ENCODE assay signal across 1 cellular context in the genomic region with DNA sequence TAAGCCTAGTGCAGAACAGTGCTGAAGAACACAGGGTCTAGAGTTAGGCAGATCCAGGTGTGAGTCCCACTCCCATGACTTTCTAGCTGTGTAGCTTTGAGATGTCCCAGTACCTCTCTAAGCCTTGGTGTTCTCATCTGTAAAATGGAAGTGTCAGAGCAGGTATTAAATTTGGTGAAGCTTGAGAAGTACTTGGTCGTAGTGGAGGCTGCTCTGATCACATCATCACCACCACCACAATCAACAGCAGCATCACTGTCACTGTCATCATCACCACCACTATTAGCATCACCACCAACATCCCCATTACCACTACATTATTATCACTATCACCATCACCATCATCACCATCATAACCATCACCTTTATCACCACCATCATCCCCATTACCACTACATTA.
TF ChIP-seq lines count a peak whose summit lies in the region.

No MANE protein-coding gene starts in this region.

TF ChIP-seq in H1, 55 proteins besides CTCF, POLR2A, EP300 and RAD21 (continued from another document):
- TF ChIP-seq, protein P1, sequence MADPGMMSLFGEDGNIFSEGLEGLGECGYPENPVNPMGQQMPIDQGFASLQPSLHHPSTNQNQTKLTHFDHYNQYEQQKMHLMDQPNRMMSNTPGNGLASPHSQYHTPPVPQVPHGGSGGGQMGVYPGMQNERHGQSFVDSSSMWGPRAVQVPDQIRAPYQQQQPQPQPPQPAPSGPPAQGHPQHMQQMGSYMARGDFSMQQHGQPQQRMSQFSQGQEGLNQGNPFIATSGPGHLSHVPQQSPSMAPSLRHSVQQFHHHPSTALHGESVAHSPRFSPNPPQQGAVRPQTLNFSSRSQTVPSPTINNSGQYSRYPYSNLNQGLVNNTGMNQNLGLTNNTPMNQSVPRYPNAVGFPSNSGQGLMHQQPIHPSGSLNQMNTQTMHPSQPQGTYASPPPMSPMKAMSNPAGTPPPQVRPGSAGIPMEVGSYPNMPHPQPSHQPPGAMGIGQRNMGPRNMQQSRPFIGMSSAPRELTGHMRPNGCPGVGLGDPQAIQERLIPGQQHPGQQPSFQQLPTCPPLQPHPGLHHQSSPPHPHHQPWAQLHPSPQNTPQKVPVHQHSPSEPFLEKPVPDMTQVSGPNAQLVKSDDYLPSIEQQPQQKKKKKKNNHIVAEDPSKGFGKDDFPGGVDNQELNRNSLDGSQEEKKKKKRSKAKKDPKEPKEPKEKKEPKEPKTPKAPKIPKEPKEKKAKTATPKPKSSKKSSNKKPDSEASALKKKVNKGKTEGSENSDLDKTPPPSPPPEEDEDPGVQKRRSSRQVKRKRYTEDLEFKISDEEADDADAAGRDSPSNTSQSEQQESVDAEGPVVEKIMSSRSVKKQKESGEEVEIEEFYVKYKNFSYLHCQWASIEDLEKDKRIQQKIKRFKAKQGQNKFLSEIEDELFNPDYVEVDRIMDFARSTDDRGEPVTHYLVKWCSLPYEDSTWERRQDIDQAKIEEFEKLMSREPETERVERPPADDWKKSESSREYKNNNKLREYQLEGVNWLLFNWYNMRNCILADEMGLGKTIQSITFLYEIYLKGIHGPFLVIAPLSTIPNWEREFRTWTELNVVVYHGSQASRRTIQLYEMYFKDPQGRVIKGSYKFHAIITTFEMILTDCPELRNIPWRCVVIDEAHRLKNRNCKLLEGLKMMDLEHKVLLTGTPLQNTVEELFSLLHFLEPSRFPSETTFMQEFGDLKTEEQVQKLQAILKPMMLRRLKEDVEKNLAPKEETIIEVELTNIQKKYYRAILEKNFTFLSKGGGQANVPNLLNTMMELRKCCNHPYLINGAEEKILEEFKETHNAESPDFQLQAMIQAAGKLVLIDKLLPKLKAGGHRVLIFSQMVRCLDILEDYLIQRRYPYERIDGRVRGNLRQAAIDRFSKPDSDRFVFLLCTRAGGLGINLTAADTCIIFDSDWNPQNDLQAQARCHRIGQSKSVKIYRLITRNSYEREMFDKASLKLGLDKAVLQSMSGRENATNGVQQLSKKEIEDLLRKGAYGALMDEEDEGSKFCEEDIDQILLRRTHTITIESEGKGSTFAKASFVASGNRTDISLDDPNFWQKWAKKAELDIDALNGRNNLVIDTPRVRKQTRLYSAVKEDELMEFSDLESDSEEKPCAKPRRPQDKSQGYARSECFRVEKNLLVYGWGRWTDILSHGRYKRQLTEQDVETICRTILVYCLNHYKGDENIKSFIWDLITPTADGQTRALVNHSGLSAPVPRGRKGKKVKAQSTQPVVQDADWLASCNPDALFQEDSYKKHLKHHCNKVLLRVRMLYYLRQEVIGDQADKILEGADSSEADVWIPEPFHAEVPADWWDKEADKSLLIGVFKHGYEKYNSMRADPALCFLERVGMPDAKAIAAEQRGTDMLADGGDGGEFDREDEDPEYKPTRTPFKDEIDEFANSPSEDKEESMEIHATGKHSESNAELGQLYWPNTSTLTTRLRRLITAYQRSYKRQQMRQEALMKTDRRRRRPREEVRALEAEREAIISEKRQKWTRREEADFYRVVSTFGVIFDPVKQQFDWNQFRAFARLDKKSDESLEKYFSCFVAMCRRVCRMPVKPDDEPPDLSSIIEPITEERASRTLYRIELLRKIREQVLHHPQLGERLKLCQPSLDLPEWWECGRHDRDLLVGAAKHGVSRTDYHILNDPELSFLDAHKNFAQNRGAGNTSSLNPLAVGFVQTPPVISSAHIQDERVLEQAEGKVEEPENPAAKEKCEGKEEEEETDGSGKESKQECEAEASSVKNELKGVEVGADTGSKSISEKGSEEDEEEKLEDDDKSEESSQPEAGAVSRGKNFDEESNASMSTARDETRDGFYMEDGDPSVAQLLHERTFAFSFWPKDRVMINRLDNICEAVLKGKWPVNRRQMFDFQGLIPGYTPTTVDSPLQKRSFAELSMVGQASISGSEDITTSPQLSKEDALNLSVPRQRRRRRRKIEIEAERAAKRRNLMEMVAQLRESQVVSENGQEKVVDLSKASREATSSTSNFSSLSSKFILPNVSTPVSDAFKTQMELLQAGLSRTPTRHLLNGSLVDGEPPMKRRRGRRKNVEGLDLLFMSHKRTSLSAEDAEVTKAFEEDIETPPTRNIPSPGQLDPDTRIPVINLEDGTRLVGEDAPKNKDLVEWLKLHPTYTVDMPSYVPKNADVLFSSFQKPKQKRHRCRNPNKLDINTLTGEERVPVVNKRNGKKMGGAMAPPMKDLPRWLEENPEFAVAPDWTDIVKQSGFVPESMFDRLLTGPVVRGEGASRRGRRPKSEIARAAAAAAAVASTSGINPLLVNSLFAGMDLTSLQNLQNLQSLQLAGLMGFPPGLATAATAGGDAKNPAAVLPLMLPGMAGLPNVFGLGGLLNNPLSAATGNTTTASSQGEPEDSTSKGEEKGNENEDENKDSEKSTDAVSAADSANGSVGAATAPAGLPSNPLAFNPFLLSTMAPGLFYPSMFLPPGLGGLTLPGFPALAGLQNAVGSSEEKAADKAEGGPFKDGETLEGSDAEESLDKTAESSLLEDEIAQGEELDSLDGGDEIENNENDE (IDR thresholded peaks at IDR 0.05; ENCODE audit: insufficient replicate concordance, low read length) = no peak
- TF ChIP-seq SAP30 (IDR thresholded peaks at IDR 0.05; ENCODE audit: insufficient read depth, insufficient replicate concordance, low read length) (no peak), JUND (IDR thresholded peaks at IDR 0.05; ENCODE audit: low read length) (no peak), RNF2 (IDR thresholded peaks at IDR 0.05; ENCODE audit: borderline replicate concordance, low read depth, low read length, missing control alignments, poor library complexity, severe bottlenecking) (no peak), SIRT6 (IDR thresholded peaks at IDR 0.05; ENCODE audit: low read length) (no peak), RFX5 (IDR thresholded peaks at IDR 0.05; ENCODE audit: borderline replicate concordance, low read depth, low read length) (no peak), BACH1 (IDR thresholded peaks at IDR 0.05; ENCODE audit: low read length) (no peak), CHD2 (IDR thresholded peaks at IDR 0.05; ENCODE audit: low read length) (no peak), CBX8 (IDR thresholded peaks at IDR 0.05; ENCODE audit: borderline replicate concordance, low read depth, low read length) (no peak)
- TF ChIP-seq, protein P2, sequence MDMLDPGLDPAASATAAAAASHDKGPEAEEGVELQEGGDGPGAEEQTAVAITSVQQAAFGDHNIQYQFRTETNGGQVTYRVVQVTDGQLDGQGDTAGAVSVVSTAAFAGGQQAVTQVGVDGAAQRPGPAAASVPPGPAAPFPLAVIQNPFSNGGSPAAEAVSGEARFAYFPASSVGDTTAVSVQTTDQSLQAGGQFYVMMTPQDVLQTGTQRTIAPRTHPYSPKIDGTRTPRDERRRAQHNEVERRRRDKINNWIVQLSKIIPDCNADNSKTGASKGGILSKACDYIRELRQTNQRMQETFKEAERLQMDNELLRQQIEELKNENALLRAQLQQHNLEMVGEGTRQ (IDR thresholded peaks at IDR 0.05; ENCODE audit: low read length) = no peak
